8 cellular contexts compared by ENCODE assay signal in genomic region chr5:151427258-151427657, GRCh38. TPM values are rescaled to one million over a fixed set of nuclear protein-coding genes. Genes with fewer than 3 reads are reported as not detected.
DNase-seq lines count a peak whose midpoint lies in the region; ATAC-seq and TF ChIP-seq lines count a peak whose summit lies in the region.

No MANE protein-coding gene starts in this region.

- no peaks in the 10 kb centered on the region for H3K4me1 ChIP-seq in foreskin keratinocyte

- CTCF ChIA-PET in activated CD8-positive, alpha-beta memory T cell treated with anti-CD3 and anti-CD28 coated beads, Interleukin-2, amount 10 ng/mL, durations not matched to agents 7 days and 5 days (lab: Charles Lee) = no interaction called here

- no peaks in the 10 kb centered on the region for H3K9me3 Mint-ChIP-seq in activated T-cell treated with anti-CD3 and anti-CD28 coated beads, Interleukin-2, amount 50 U/mL, for 4 hours
- no peaks in the 10 kb centered on the region for H3K9me3 Mint-ChIP-seq in stimulated activated effector memory CD8-positive, alpha-beta T cell treated with anti-CD3 and anti-CD28 coated beads, Interleukin-12 subunit alpha, Interleukin-12 subunit beta, amount 100 ng/mL, for 72 hours
- no peaks in the 10 kb centered on the region for H3K9me3 Mint-ChIP-seq in activated CD8-positive, alpha-beta memory T cell treated with anti-CD3 and anti-CD28 coated beads, Interleukin-2, amount 10 ng/mL, durations not matched to agents 7 days and 5 days (ENCODE audit: low read depth)

- peak; percentile 30 to 41 for ATAC-seq in activated T-cell treated with anti-CD3 and anti-CD28 coated beads, Interleukin-2, amount 50 U/mL, for 4 hours
- peak; percentile 95 for ATAC-seq in GM21737 (IDR thresholded peaks at IDR 0.05; ENCODE audit: unreplicated experiment)
- ATAC-seq in HG03457 (IDR thresholded peaks at IDR 0.05; ENCODE audit: unreplicated experiment) = peak; percentile 92
- ATAC-seq in stimulated activated effector memory CD8-positive, alpha-beta T cell treated with anti-CD3 and anti-CD28 coated beads, Interleukin-12 subunit alpha, Interleukin-12 subunit beta, amount 100 ng/mL, for 72 hours = peak; percentile 42
- no peak for ATAC-seq in activated CD8-positive, alpha-beta memory T cell treated with anti-CD3 and anti-CD28 coated beads, Interleukin-2, amount 10 ng/mL, durations not matched to agents 7 days and 5 days
- ATAC-seq in foreskin keratinocyte = no peak

- no peaks in the 10 kb centered on the region for H3K4me1 Mint-ChIP-seq in activated T-cell treated with anti-CD3 and anti-CD28 coated beads, Interleukin-2, amount 50 U/mL, for 4 hours (ENCODE audit: low read depth)
- H3K4me1 Mint-ChIP-seq in stimulated activated effector memory CD8-positive, alpha-beta T cell treated with anti-CD3 and anti-CD28 coated beads, Interleukin-12 subunit alpha, Interleukin-12 subunit beta, amount 100 ng/mL, for 72 hours = no peaks in the 10 kb centered on the region
- no peaks in the 10 kb centered on the region for H3K4me1 Mint-ChIP-seq in activated CD8-positive, alpha-beta memory T cell treated with anti-CD3 and anti-CD28 coated beads, Interleukin-2, amount 10 ng/mL, durations not matched to agents 7 days and 5 days

- DNase-seq in activated T-cell treated with anti-CD3 and anti-CD28 coated beads, Interleukin-2, amount 50 U/mL, for 4 hours = no peak
- no peak for DNase-seq in activated T-cell treated with anti-CD3 and anti-CD28 coated beads, Interleukin-2, amount 50 U/mL, for 48 hours
- DNase-seq in stimulated activated effector memory CD8-positive, alpha-beta T cell treated with anti-CD3 and anti-CD28 coated beads, Interleukin-12 subunit alpha, Interleukin-12 subunit beta, amount 100 ng/mL, for 72 hours (ENCODE audit: low spot score in 2 of 2) = no peak
- no peak for DNase-seq in activated CD8-positive, alpha-beta memory T cell treated with anti-CD3 and anti-CD28 coated beads, Interleukin-2, amount 10 ng/mL, durations not matched to agents 7 days and 5 days
- DNase-seq in foreskin keratinocyte = no peak
- DNase-seq in coronary artery (ENCODE audit: low spot score) = no peak

- no peak overlapping the region for H3K27ac ChIP-seq in foreskin keratinocyte
- no peak overlapping the region for H3K27ac ChIP-seq in coronary artery

- no peak overlapping the region for H3K27ac Mint-ChIP-seq in stimulated activated effector memory CD8-positive, alpha-beta T cell treated with anti-CD3 and anti-CD28 coated beads, Interleukin-12 subunit alpha, Interleukin-12 subunit beta, amount 100 ng/mL, for 72 hours
- no peak overlapping the region for H3K27ac Mint-ChIP-seq in activated CD8-positive, alpha-beta memory T cell treated with anti-CD3 and anti-CD28 coated beads, Interleukin-2, amount 10 ng/mL, durations not matched to agents 7 days and 5 days

- TF ChIP-seq CTCF in foreskin keratinocyte (conservative IDR thresholded peaks at IDR 0.05) = no peak
- TF ChIP-seq CTCF in coronary artery (IDR thresholded peaks at IDR 0.05) = no peak

- H3K4me3 ChIP-seq in coronary artery = no peak overlapping the region

- H3K27me3 Mint-ChIP-seq in activated T-cell treated with anti-CD3 and anti-CD28 coated beads, Interleukin-2, amount 50 U/mL, for 4 hours (ENCODE audit: low read depth) = peaks cover 26% of the 10 kb centered on the region
- peaks cover 8% of the 10 kb centered on the region for H3K27me3 Mint-ChIP-seq in activated CD8-positive, alpha-beta memory T cell treated with anti-CD3 and anti-CD28 coated beads, Interleukin-2, amount 10 ng/mL, durations not matched to agents 7 days and 5 days

- no peaks in the 10 kb centered on the region for H3K36me3 Mint-ChIP-seq in activated T-cell treated with anti-CD3 and anti-CD28 coated beads, Interleukin-2, amount 50 U/mL, for 4 hours (ENCODE audit: insufficient read depth)
- no peaks in the 10 kb centered on the region for H3K36me3 Mint-ChIP-seq in stimulated activated effector memory CD8-positive, alpha-beta T cell treated with anti-CD3 and anti-CD28 coated beads, Interleukin-12 subunit alpha, Interleukin-12 subunit beta, amount 100 ng/mL, for 72 hours
- H3K36me3 Mint-ChIP-seq in activated CD8-positive, alpha-beta memory T cell treated with anti-CD3 and anti-CD28 coated beads, Interleukin-2, amount 10 ng/mL, durations not matched to agents 7 days and 5 days = no peaks in the 10 kb centered on the region

- H3K4me3 Mint-ChIP-seq in activated T-cell treated with anti-CD3 and anti-CD28 coated beads, Interleukin-2, amount 50 U/mL, for 4 hours = no peak overlapping the region
- H3K4me3 Mint-ChIP-seq in stimulated activated effector memory CD8-positive, alpha-beta T cell treated with anti-CD3 and anti-CD28 coated beads, Interleukin-12 subunit alpha, Interleukin-12 subunit beta, amount 100 ng/mL, for 72 hours = no peak overlapping the region
- H3K4me3 Mint-ChIP-seq in activated CD8-positive, alpha-beta memory T cell treated with anti-CD3 and anti-CD28 coated beads, Interleukin-2, amount 10 ng/mL, durations not matched to agents 7 days and 5 days = no peak overlapping the region

- H3K27me3 ChIP-seq in foreskin keratinocyte = peaks cover 23% of the 10 kb centered on the region

RNA-seq across cellular contexts. Expression of gene SLC36A1, which starts 20.1 kb away (rescaled TPM):
- 1 to 10 TPM; 6.8 to 8.2 (median 6.8) TPM for total RNA-seq in activated T-cell treated with anti-CD3 and anti-CD28 coated beads, Interleukin-2, amount 50 U/mL, for 4 hours
- total RNA-seq in activated CD8-positive, alpha-beta memory T cell treated with anti-CD3 and anti-CD28 coated beads, Interleukin-2, amount 10 ng/mL, durations not matched to agents 7 days and 5 days = 1 to 10 TPM; 6.4 to 6.7 TPM
- total RNA-seq in foreskin keratinocyte = 6.2 and 8.1 TPM in 2 replicates
- polyA plus RNA-seq in foreskin keratinocyte = 2.3 and 2.6 TPM in 2 replicates

Comparison
In these comparisons a context has a peak if more than half of its experiments do, and no peak if none do; other contexts are left out.
1. ATAC-seq: peak in activated T-cell treated with anti-CD3 and anti-CD28 coated beads, Interleukin-2, amount 50 U/mL, for 4 hours (2 of 2), GM21737 (single experiment), HG03457 (single experiment) and stimulated activated effector memory CD8-positive, alpha-beta T cell treated with anti-CD3 and anti-CD28 coated beads, Interleukin-12 subunit alpha, Interleukin-12 subunit beta, amount 100 ng/mL, for 72 hours (single experiment); none in activated CD8-positive, alpha-beta memory T cell treated with anti-CD3 and anti-CD28 coated beads, Interleukin-2, amount 10 ng/mL, durations not matched to agents 7 days and 5 days (single experiment) and foreskin keratinocyte (single experiment).